In genomic region chr5:52789867-52790266, GRCh38 we compare ENCODE assay signal across 12 cellular contexts. TPM values are rescaled to one million over a fixed set of nuclear protein-coding genes. Genes with fewer than 3 reads are reported as not detected.
A peak's percentile ranks its signal among the peaks of the same experiment; 100 is the strongest.
DNase-seq lines count a peak whose midpoint lies in the region; ATAC-seq and TF ChIP-seq lines count a peak whose summit lies in the region.
"Had no signal": no experiment of that assay in that cellular context is flagged by ENCODE, and none has a peak within 500 bp of the region (broad histone marks: within the 10 kb centered on the region; RNA-seq: fewer than 3 reads in every experiment).

No MANE protein-coding gene starts in this region.

- no peaks in the 10 kb centered on the region for H3K4me1 ChIP-seq in right cardiac atrium (ENCODE audit: control insufficient read depth, insufficient read depth, low read length)
- H3K4me1 ChIP-seq in ascending aorta, result peaks cover 0 to 33% of the 10 kb centered on the region in 2 donors

- H3K27ac Mint-ChIP-seq in nephron, result peak overlapping the region; percentile 11 to 95 (median 87)
- H3K27ac Mint-ChIP-seq: CD4-positive, CD25-positive, alpha-beta regulatory T cell; memory B cell had no signal

- no peaks in the 10 kb centered on the region for H3K36me3 ChIP-seq in ascending aorta

- peaks cover 18% of the 10 kb centered on the region for H3K27me3 Mint-ChIP-seq in nephron (ENCODE audit: low read depth)

- H3K27me3 ChIP-seq in right cardiac atrium (ENCODE audit: control insufficient read depth, insufficient read depth) (no peaks in the 10 kb centered on the region), ascending aorta (no peaks in the 10 kb centered on the region)

- H3K9me3 ChIP-seq in right cardiac atrium (ENCODE audit: control insufficient read depth, low read length), result no peaks in the 10 kb centered on the region
- no peaks in the 10 kb centered on the region for H3K9me3 ChIP-seq in ascending aorta

- 56% methylated on average over 2 of the region's 2 CpGs for WGBS in right cardiac atrium

- H3K4me3 ChIP-seq in right cardiac atrium (ENCODE audit: low read length), result peak overlapping the region; percentile 65
- H3K4me3 ChIP-seq in ascending aorta, result peak overlapping the region; percentile 80 to 84

- peaks cover 20% of the 10 kb centered on the region for H3K4me1 Mint-ChIP-seq in nephron

- no peaks in the 10 kb centered on the region for H3K9me3 Mint-ChIP-seq in nephron
- H3K9me3 Mint-ChIP-seq: CD4-positive, CD25-positive, alpha-beta regulatory T cell; memory B cell had no signal

- ATAC-seq in right cardiac atrium, result no peak
- no peak for ATAC-seq in left ventricle myocardium superior
- no peak for ATAC-seq in HG03196 (IDR thresholded peaks at IDR 0.05; ENCODE audit: unreplicated experiment)

- no peaks in the 10 kb centered on the region for H3K36me3 Mint-ChIP-seq in nephron (ENCODE audit: low read depth)
- H3K36me3 Mint-ChIP-seq: CD4-positive, CD25-positive, alpha-beta regulatory T cell; memory B cell had no signal

- H3K4me3 Mint-ChIP-seq in nephron, result peak overlapping the region; percentile 94 to 96 (median 95)
- H3K4me3 Mint-ChIP-seq: CD4-positive, CD25-positive, alpha-beta regulatory T cell; memory B cell had no signal

- intact Hi-C loops in right cardiac atrium (cut with DNase I) (loop anchor here (5.0 to 10.0 kb wide), 3 partner anchors 98 to 127 kb away; no protein-coding TSS in a partner anchor), left ventricle myocardium superior (cut with micrococcal nuclease) (loop anchor here (10.0 kb wide), 2 partner anchors 85 to 125 kb away; no protein-coding TSS in a partner anchor), ascending aorta (cut with DNase I) (loop anchor here (5.0 to 10.0 kb wide), 5 partner anchors 47 to 695 kb away; partner anchors contain the start of gene FST), head of caudate nucleus (cut with DNase I) (loop anchor here (5.0 kb wide), 1 partner anchor 127 kb away; no protein-coding TSS in a partner anchor)

- DNase-seq in right cardiac atrium, result no peak
- no peak for DNase-seq in left ventricle myocardium superior
- no peak for DNase-seq in ascending aorta (ENCODE audit: low spot score in 2 of 2)
- DNase-seq in NCI-H524 treated with DMSO at 0.1 percent for 48 hours (lab: John Stamatoyannopoulos, UW), result no peak
- no peak for DNase-seq in head of caudate nucleus
- DNase-seq in DMS 273 (lab: John Stamatoyannopoulos, UW; ENCODE audit: unreplicated experiment), result no peak
- DNase-seq: activated effector memory CD4-positive, alpha-beta T cell treated with Interleukin-2 at 50 U/mL for 16 hours; CD4-positive, CD25-positive, alpha-beta regulatory T cell; Karpas-422 had no signal

- TF ChIP-seq CTCF in ascending aorta (IDR thresholded peaks at IDR 0.05) (no peak), nephron (IDR thresholded peaks at IDR 0.05; ENCODE audit: unreplicated experiment in 3 of 3) (no peak)

- H3K27ac ChIP-seq in right cardiac atrium (ENCODE audit: low read length) (no peak overlapping the region), ascending aorta (peak overlapping the region; percentile 90 to 97)

RNA-seq across cellular contexts. Expression of gene ITGA1, which starts 2.2 kb away (rescaled TPM):
- total RNA-seq in right cardiac atrium (10 to 100 TPM; 22.2 to 42.4 (median 29.4) TPM), left ventricle myocardium superior (29.2 TPM), ascending aorta (42.7 TPM)
- polyA plus RNA-seq in right cardiac atrium, result 6.6 TPM
- polyA plus RNA-seq: CD4-positive, CD25-positive, alpha-beta regulatory T cell had no signal

RNA-seq across cellular contexts. Expression of gene PELO, which starts 2.2 kb away (rescaled TPM):
- 10 to 100 TPM; 19.1 to 24.3 (median 20.2) TPM for total RNA-seq in right cardiac atrium
- polyA plus RNA-seq in right cardiac atrium, result 7.9 TPM
- 22.5 TPM for total RNA-seq in left ventricle myocardium superior
- 39.1 TPM for total RNA-seq in ascending aorta
